ENCODE assay signal across 16 cellular contexts in genomic region chr7:140055833-140056232, GRCh38.
"Had no signal": no experiment of that assay in that cellular context is flagged by ENCODE, and none has a peak within 500 bp of the region (broad histone marks: within the 10 kb centered on the region; RNA-seq: fewer than 3 reads in every experiment).

No MANE protein-coding gene starts in this region.

- H3K27ac ChIP-seq: heart right ventricle had no signal

- H3K27me3 ChIP-seq: heart right ventricle had no signal

- H3K9me3 Mint-ChIP-seq: activated CD4-positive, alpha-beta memory T cell treated with anti-CD3 and anti-CD28 coated beads, Interleukin-2, amount 10 ng/mL, durations not matched to agents 7 days and 5 days; activated naive CD4-positive, alpha-beta T cell treated with anti-CD3 and anti-CD28 coated beads, Interleukin-2, amount 50 U/mL, for 72 hours; neural crest cell had no signal

- H3K4me3 ChIP-seq: heart right ventricle had no signal

- H3K9me3 ChIP-seq: heart right ventricle had no signal

- H3K27me3 Mint-ChIP-seq: activated CD4-positive, alpha-beta memory T cell treated with anti-CD3 and anti-CD28 coated beads, Interleukin-2, amount 10 ng/mL, durations not matched to agents 7 days and 5 days had no signal

- H3K4me3 Mint-ChIP-seq: activated CD4-positive, alpha-beta memory T cell treated with anti-CD3 and anti-CD28 coated beads, Interleukin-2, amount 10 ng/mL, durations not matched to agents 7 days and 5 days; neural crest cell had no signal

- H3K27ac Mint-ChIP-seq: activated CD4-positive, alpha-beta memory T cell treated with anti-CD3 and anti-CD28 coated beads, Interleukin-2, amount 10 ng/mL, durations not matched to agents 7 days and 5 days had no signal

- ATAC-seq: activated naive CD4-positive, alpha-beta T cell treated with anti-CD3 and anti-CD28 coated beads, Interleukin-2, amount 50 U/mL, for 72 hours; heart right ventricle; left cardiac atrium had no signal

- H3K4me1 Mint-ChIP-seq: neural crest cell had no signal

- DNase-seq: activated CD4-positive, alpha-beta memory T cell treated with anti-CD3 and anti-CD28 coated beads, Interleukin-2, amount 10 ng/mL, durations not matched to agents 7 days and 5 days; activated CD4-positive, alpha-beta T cell treated with anti-CD3 and anti-CD28 coated beads for 48 hours; activated CD4-positive, CD25-positive, alpha-beta regulatory T cell; activated gamma-delta T cell; activated T-cell treated with anti-CD3 and anti-CD28 coated beads for 4 hours; cerebellar nuclear complex; cortex of kidney; heart right ventricle; islet precursor cell; left cardiac atrium; stimulated activated CD4-positive, alpha-beta T cell treated with anti-CD3 and anti-CD28 coated beads, Interleukin-2, amount 100 ng/mL, for 48 hours; stimulated activated CD8-positive, alpha-beta memory T cell treated with anti-CD3 and anti-CD28 coated beads, Interleukin-4, amount 100 ng/mL, for 48 hours; stimulated activated naive CD4-positive, alpha-beta T cell treated with Interleukin-2 at 50 U/mL for 16 hours; T1000 had no signal
